ENCODE assay signal across 22 cellular contexts in the genomic region with DNA sequence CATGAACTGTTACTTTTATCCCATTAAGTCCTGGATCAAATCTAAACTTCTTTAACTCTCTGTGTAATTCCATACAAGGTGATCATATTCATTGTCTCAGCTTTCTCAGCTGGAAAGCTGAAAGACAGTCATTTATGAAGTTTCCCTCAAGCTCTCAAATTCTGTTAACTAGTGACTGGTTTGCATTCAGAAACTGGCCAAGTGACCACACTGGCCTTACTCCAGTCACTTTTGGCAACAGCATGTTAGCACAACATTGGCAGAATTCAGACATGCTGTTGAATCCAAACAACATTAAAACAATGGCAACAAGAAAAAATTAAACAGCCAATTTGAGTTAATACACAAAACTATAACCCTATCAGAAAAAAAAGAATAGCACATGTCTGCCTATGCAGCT.
"Had no signal": no experiment of that assay in that cellular context is flagged by ENCODE, and none has a peak within 500 bp of the region (broad histone marks: within the 10 kb centered on the region; RNA-seq: fewer than 3 reads in every experiment).

No MANE protein-coding gene starts in this region.

- ATAC-seq: activated CD4-positive, alpha-beta T cell treated with anti-CD3 and anti-CD28 coated beads for 36 hours; effector memory CD8-positive, alpha-beta T cell; esophagus mucosa; foreskin keratinocyte had no signal

- DNase-seq: activated CD4-positive, alpha-beta T cell treated with anti-CD3 and anti-CD28 coated beads for 36 hours; activated CD4-positive, alpha-beta T cell treated with anti-CD3 and anti-CD28 coated beads, Interleukin-2, amount 50 U/mL, for 4 hours; activated CD4-positive, CD25-positive, alpha-beta regulatory T cell; activated effector memory CD4-positive, alpha-beta T cell treated with Interleukin-2 at 50 U/mL for 16 hours; activated naive CD4-positive, alpha-beta T cell treated with anti-CD3 and anti-CD28 coated beads for 36 hours; activated naive CD8-positive, alpha-beta T cell treated with anti-CD3 and anti-CD28 coated beads for 36 hours; activated T-cell treated with anti-CD3 and anti-CD28 coated beads for 4 hours; adrenal gland; aorta; cortex of kidney; effector memory CD8-positive, alpha-beta T cell; foreskin keratinocyte; kidney glomerular epithelial cell; left ventricle myocardium inferior; nephron progenitor cell; ovary; stimulated activated CD4-positive, alpha-beta T cell treated with anti-CD3 and anti-CD28 coated beads, Interleukin-15, amount 100 ng/mL, for 24 hours; stimulated activated CD4-positive, alpha-beta T cell treated with anti-CD3 and anti-CD28 coated beads, Interleukin-2, amount 100 ng/mL, for 24 hours; stimulated activated naive CD4-positive, alpha-beta T cell; T-helper 1 cell; transverse colon had no signal
